In genomic region chr2:139360654-139361053, GRCh38 we compare ENCODE assay signal across 29 cellular contexts.
"Had no signal": no experiment of that assay in that cellular context is flagged by ENCODE, and none has a peak within 500 bp of the region (broad histone marks: within the 10 kb centered on the region; RNA-seq: fewer than 3 reads in every experiment).

No MANE protein-coding gene starts in this region.

- H3K27me3 ChIP-seq: ascending aorta, cardiac muscle cell had no signal

- H3K27ac ChIP-seq: ascending aorta, cardiac muscle cell, VCaP had no signal

- DNase-seq: activated B cell treated with CpG ODN at 0.5 μM for 24 hours; activated CD4-positive, alpha-beta memory T cell treated with anti-CD3 and anti-CD28 coated beads for 36 hours; activated CD4-positive, alpha-beta T cell treated with anti-CD3 and anti-CD28 coated beads for 4 hours; activated CD4-positive, alpha-beta T cell treated with anti-CD3 and anti-CD28 coated beads, Interleukin-2, amount 10 ng/mL, durations not matched to agents 24 days and 14 days; activated CD4-positive, alpha-beta T cell treated with anti-CD3 and anti-CD28 coated beads, Interleukin-2, amount 50 U/mL, for 1 hour; activated CD4-positive, alpha-beta T cell treated with anti-CD3 and anti-CD28 coated beads, Interleukin-2, amount 50 U/mL, for 4 hours; activated CD4-positive, CD25-positive, alpha-beta regulatory T cell treated with anti-CD3 and anti-CD28 coated beads, Interleukin-2, amount 50 U/mL, for 72 hours; activated CD8-positive, alpha-beta memory T cell treated with anti-CD3 and anti-CD28 coated beads, Interleukin-2, amount 50 U/mL, for 4 hours; activated CD8-positive, alpha-beta T cell treated with anti-CD3 and anti-CD28 coated beads for 36 hours; activated effector memory CD4-positive, alpha-beta T cell treated with Interleukin-2 at 50 U/mL for 16 hours; activated gamma-delta T cell; activated naive CD4-positive, alpha-beta T cell treated with anti-CD3 and anti-CD28 coated beads, Interleukin-2, amount 10 ng/mL, durations not matched to agents 7 days and 5 days; activated naive CD4-positive, alpha-beta T cell treated with Interleukin-2 at 50 U/mL for 16 hours; activated naive CD8-positive, alpha-beta T cell treated with anti-CD3 and anti-CD28 coated beads, Interleukin-2, amount 10 ng/mL, durations not matched to agents 7 days and 5 days; activated naive CD8-positive, alpha-beta T cell treated with anti-CD3 and anti-CD28 coated beads, Interleukin-2, amount 50 U/mL, for 24 hours; activated T-cell treated with anti-CD3 and anti-CD28 coated beads for 4 hours; activated T-cell treated with anti-CD3 and anti-CD28 coated beads, Interleukin-2, amount 50 U/mL, for 1 hour; activated T-cell treated with anti-CD3 and anti-CD28 coated beads, Interleukin-2, amount 50 U/mL, for 4 hours; activated T-cell treated with anti-CD3 and anti-CD28 coated beads, Interleukin-2, amount 50 U/mL, for 72 hours; amygdala; anterior cingulate cortex; cerebellar nuclear complex; T-cell; T-helper 17 cell; T-helper 9 cell had no signal

- ATAC-seq: activated CD8-positive, alpha-beta T cell treated with anti-CD3 and anti-CD28 coated beads for 36 hours; activated naive CD8-positive, alpha-beta T cell treated with anti-CD3 and anti-CD28 coated beads, Interleukin-2, amount 50 U/mL, for 24 hours; activated T-cell treated with anti-CD3 and anti-CD28 coated beads, Interleukin-2, amount 50 U/mL, for 4 hours; activated T-cell treated with anti-CD3 and anti-CD28 coated beads, Interleukin-2, amount 50 U/mL, for 72 hours; activated T-helper 17 cell treated with anti-CD3 and anti-CD28 coated beads, Interleukin-2, amount 50 U/mL, for 72 hours; T-cell; T-helper 17 cell had no signal

- H3K9me3 ChIP-seq: ascending aorta had no signal

- H3K36me3 ChIP-seq: ascending aorta, cardiac muscle cell had no signal

- H3K4me3 ChIP-seq: ascending aorta, cardiac muscle cell had no signal

- H3K4me1 ChIP-seq: ascending aorta had no signal
